13 cellular contexts compared by ENCODE assay signal in the genomic region with DNA sequence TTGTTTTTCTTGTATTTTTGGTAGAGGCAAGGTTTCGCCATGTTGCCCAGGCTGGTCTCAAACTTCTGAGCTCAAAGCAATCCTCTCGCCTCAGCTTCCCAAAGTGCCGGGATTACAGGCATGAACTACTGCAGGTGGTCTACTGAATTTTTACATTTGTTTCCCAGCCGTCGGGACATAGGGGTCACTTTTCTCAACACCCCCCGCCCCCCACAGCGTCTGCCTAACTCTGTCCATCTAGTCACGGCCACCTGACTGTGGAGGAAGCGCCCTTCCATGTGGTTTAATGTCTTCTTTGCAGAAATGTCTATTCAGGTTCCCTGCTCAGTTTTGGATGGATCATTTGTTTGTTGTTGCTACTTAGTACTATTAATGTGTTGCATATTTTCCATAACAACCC. TPM values are rescaled to one million over a fixed set of nuclear protein-coding genes. Genes with fewer than 3 reads are reported as not detected.
"Had no signal": no experiment of that assay in that cellular context is flagged by ENCODE, and none has a peak within 500 bp of the region (broad histone marks: within the 10 kb centered on the region; RNA-seq: fewer than 3 reads in every experiment).

No MANE protein-coding gene starts in this region.

RNA-seq across cellular contexts. Expression of a gene that starts 14.1 kb away (rescaled TPM):
- total RNA-seq: activated CD4-positive, alpha-beta memory T cell treated with anti-CD3 and anti-CD28 coated beads, Interleukin-2, amount 10 ng/mL, durations not matched to agents 7 days and 5 days; activated CD4-positive, alpha-beta T cell treated with anti-CD3 and anti-CD28 coated beads, Interleukin-2, amount 10 ng/mL, durations not matched to agents 24 days and 14 days; activated naive CD4-positive, alpha-beta T cell treated with anti-CD3 and anti-CD28 coated beads, Interleukin-2, amount 50 U/mL, for 72 hours; activated T-helper 1 cell treated with anti-CD3 and anti-CD28 coated beads, Interleukin-12 subunit alpha, Interleukin-12 subunit beta, Interleukin-2, Interleukin-4 antibody, amounts not matched to agents 30 ng/mL and 10 ng/mL and 1 ng/mL, durations not matched to agents 14 hours and 24 hours and 36 hours; ascending aorta; fibroblast of lung; lung; naive thymus-derived CD8-positive, alpha-beta T cell; pancreas; T-helper 2 cell treated with Interferon-gamma antibody and Interleukin-4, amounts not matched to agents 100 ng/mL and 5 ng/mL, for 36 hours; transverse colon had no signal
- polyA plus RNA-seq: adipose tissue; fibroblast of lung; immature natural killer cell; lung; naive thymus-derived CD8-positive, alpha-beta T cell; pancreas had no signal
